Comparison of ENCODE assay signal across 8 cellular contexts in the genomic region with DNA sequence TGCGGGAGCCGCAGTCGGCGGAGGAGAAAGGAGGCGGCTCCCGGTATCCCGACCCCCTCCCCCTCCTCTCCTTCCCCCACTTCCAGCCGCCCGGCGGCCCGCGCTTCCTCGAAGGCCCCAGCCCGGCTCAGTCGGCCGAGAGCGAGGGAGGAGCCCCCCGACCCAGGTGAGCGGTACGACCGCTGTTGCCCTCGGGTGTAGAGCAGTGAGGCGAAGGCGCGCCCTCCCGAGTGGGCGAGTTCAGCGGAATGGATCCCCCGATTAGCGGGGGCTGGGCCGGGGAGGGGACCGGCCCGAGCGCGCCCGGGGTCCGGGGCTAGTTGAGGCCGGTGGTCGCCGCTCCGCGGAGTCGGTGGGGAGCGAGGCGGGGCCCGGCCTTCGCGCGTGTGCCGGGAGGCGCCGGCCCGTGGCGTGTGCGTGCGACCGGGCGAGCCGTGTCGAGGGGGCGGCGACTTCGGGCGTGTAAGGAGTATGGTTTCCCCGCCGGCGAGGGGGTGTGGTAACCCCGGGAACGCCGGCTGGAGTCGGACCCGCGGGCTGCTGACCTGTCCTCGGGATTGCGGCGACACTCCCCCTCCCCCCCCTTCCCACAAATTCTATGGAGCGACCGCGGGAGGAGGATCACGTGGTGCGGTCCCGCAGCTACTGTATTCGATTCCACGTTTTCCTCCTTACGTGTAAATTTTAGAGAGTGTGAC. TPM values are rescaled to one million over a fixed set of nuclear protein-coding genes. Genes with fewer than 3 reads are reported as not detected.
A peak's percentile ranks its signal among the peaks of the same experiment; 100 is the strongest.
DNase-seq lines count a peak whose midpoint lies in the region; ATAC-seq lines count a peak whose summit lies in the region.

No MANE protein-coding gene starts in this region.

- WGBS in ectodermal cell, 2 experiments: 0% methylated on average over 82 to 85 of the region's 85 CpGs
- under 1% methylated on average over 57 of the region's 85 CpGs for WGBS in mesenchymal stem cell

- peak overlapping the region; percentile 95 for H2BK5ac ChIP-seq in mesenchymal stem cell (ENCODE audit: low read depth, low read length, poor library complexity, severe bottlenecking)

- H3K4me1 ChIP-seq in CD4-positive, alpha-beta memory T cell (ENCODE audit: insufficient read depth, low read length): peaks cover 18% of the 10 kb centered on the region
- H3K4me1 ChIP-seq in ectodermal cell (ENCODE audit: control insufficient read depth, insufficient read depth, low read length) (peaks cover 9% of the 10 kb centered on the region), mesenchymal stem cell (ENCODE audit: control insufficient read depth, insufficient read depth, low read depth, low read length) (peaks cover 2% of the 10 kb centered on the region)

- H2AFZ ChIP-seq in mesenchymal stem cell (ENCODE audit: low read depth, low read length): peak overlapping the region; percentile 88

- H3K4ac ChIP-seq in mesenchymal stem cell (ENCODE audit: low read depth in 1 of 2, low read length in 2 of 2): peak overlapping the region; percentile 29 to 99

- H3K27me3 Mint-ChIP-seq in CD4-positive, alpha-beta memory T cell: no peaks in the 10 kb centered on the region

- peak overlapping the region; percentile 38 to 74 for H3K4me3 ChIP-seq in CD4-positive, alpha-beta memory T cell (ENCODE audit: low read length in 2 of 2)
- peak overlapping the region; percentile 78 for H3K4me3 ChIP-seq in ectodermal cell (ENCODE audit: insufficient read depth, low read depth, low read length)
- peak overlapping the region; percentile 87 to 92 for H3K4me3 ChIP-seq in mesenchymal stem cell (ENCODE audit: insufficient read depth in 1 of 2, low read depth in 1 of 2, low read length in 2 of 2)

- H4K8ac ChIP-seq in mesenchymal stem cell (ENCODE audit: low read length): peak overlapping the region; percentile 57

- H3K9me3 Mint-ChIP-seq in CD4-positive, alpha-beta memory T cell: peaks cover 0 to 2% (median 0%) of the 10 kb centered on the region in 8 donors

- peaks cover 4 to 15% of the 10 kb centered on the region in 2 donors for H3K36me3 Mint-ChIP-seq in CD4-positive, alpha-beta memory T cell

- H2AK5ac ChIP-seq in mesenchymal stem cell (ENCODE audit: low read length, severe bottlenecking): no peak overlapping the region

- CTCF ChIA-PET in CD4-positive, alpha-beta memory T cell (lab: Charles Lee; ENCODE audit: partially characterized antibody): interaction anchor here (1.2 kb wide), 1 partner anchor 17 kb away, joined by 3 read pairs; no protein-coding TSS in a partner anchor

- H3K9me3 ChIP-seq in CD4-positive, alpha-beta memory T cell (ENCODE audit: control insufficient read depth in 1 of 2, low read length in 2 of 2): no peaks in the 10 kb centered on the region
- no peaks in the 10 kb centered on the region for H3K9me3 ChIP-seq in ectodermal cell (ENCODE audit: control insufficient read depth, low read length)
- no peaks in the 10 kb centered on the region for H3K9me3 ChIP-seq in mesenchymal stem cell (ENCODE audit: control insufficient read depth, low read length)

- H2BK12ac ChIP-seq in mesenchymal stem cell (ENCODE audit: low read length in 2 of 2): peak overlapping the region in 1 of 2 experiments; percentile 92

- intact Hi-C loops in CD4-positive, alpha-beta memory T cell (cut with micrococcal nuclease): no loop called here

- peak; percentile 37 to 51 (median 47) for DNase-seq in CD4-positive, alpha-beta memory T cell
- peak; percentile 24 to 39 for DNase-seq in Kasumi-1 (lab: John Stamatoyannopoulos, UW)
- peak; percentile 44 for DNase-seq in activated CD4-positive, alpha-beta T cell treated with anti-CD3 and anti-CD28 coated beads, Interleukin-2, amount 50 U/mL, for 1 hour
- peak; percentile 81 for DNase-seq in mesenchymal stem cell
- DNase-seq in stimulated activated CD8-positive, alpha-beta memory T cell treated with anti-CD3 and anti-CD28 coated beads, Interleukin-2, amount 100 ng/mL, for 48 hours (ENCODE audit: low read depth in 2 of 2): peak; percentile 20 to 27
- DNase-seq in superior temporal gyrus (ENCODE audit: extremely low spot score): no peak

- peak overlapping the region; percentile 68 to 100 for H3K18ac ChIP-seq in mesenchymal stem cell (ENCODE audit: low read depth in 1 of 2, low read length in 2 of 2)

- H4K91ac ChIP-seq in mesenchymal stem cell (ENCODE audit: low read length): peak overlapping the region; percentile 92

- H3K36me3 ChIP-seq in CD4-positive, alpha-beta memory T cell (ENCODE audit: insufficient read depth, low read length): no peaks in the 10 kb centered on the region
- H3K36me3 ChIP-seq in ectodermal cell (ENCODE audit: control insufficient read depth, insufficient read depth, low read length) (no peaks in the 10 kb centered on the region), mesenchymal stem cell (ENCODE audit: control insufficient read depth in 1 of 2, insufficient read depth in 2 of 2, low read depth in 1 of 2, low read length in 2 of 2) (no peaks in the 10 kb centered on the region)

- H3K79me1 ChIP-seq in mesenchymal stem cell (replicated peaks; ENCODE audit: low read length, poor library complexity, severe bottlenecking): peaks cover 2% of the 10 kb centered on the region

- peak overlapping the region; percentile 86 to 96 (median 90) for H3K4me3 Mint-ChIP-seq in CD4-positive, alpha-beta memory T cell

- peak overlapping the region in 1 of 2 experiments; percentile 99 for H3K14ac ChIP-seq in mesenchymal stem cell (ENCODE audit: low read length in 2 of 2)

- no peaks in the 10 kb centered on the region for H3K27me3 ChIP-seq in CD4-positive, alpha-beta memory T cell (ENCODE audit: insufficient read depth, low read length)
- no peaks in the 10 kb centered on the region for H3K27me3 ChIP-seq in ectodermal cell (ENCODE audit: control insufficient read depth, insufficient read depth, low read length, poor library complexity, severe bottlenecking)
- no peaks in the 10 kb centered on the region for H3K27me3 ChIP-seq in mesenchymal stem cell (ENCODE audit: control insufficient read depth in 1 of 2, insufficient read depth in 1 of 2, low read length in 2 of 2)

- peak overlapping the region; percentile 59 for H3K27ac ChIP-seq in CD4-positive, alpha-beta memory T cell (ENCODE audit: low read depth, low read length)
- H3K27ac ChIP-seq in ectodermal cell (ENCODE audit: insufficient read depth, low read depth, low read length, poor library complexity, severe bottlenecking) (peak overlapping the region; percentile 86), mesenchymal stem cell (ENCODE audit: low read length, poor library complexity, severe bottlenecking) (peak overlapping the region; percentile 83)

- H2BK15ac ChIP-seq in mesenchymal stem cell (ENCODE audit: low read depth, poor library complexity, severe bottlenecking): peak overlapping the region; percentile 91

- H3K27ac Mint-ChIP-seq in CD4-positive, alpha-beta memory T cell: peak overlapping the region; percentile 83 to 91 (median 89)

- H2BK120ac ChIP-seq in mesenchymal stem cell (ENCODE audit: low read depth, low read length): peak overlapping the region; percentile 37

- POLR2A ChIA-PET in CD4-positive, alpha-beta memory T cell (lab: Charles Lee; ENCODE audit: partially characterized antibody): interaction anchor here (1.0 to 3.8 kb wide), 7 partner anchors 11 to 326 kb away, joined by 3 to 15 read pairs (median 5); a partner anchor contains a TSS

- peak; percentile 41 for ATAC-seq in GM21528 (IDR thresholded peaks at IDR 0.05; ENCODE audit: low FRiP score, unreplicated experiment)

- H3K9ac ChIP-seq in mesenchymal stem cell (ENCODE audit: low read length): peak overlapping the region; percentile 93

- H3K4me2 ChIP-seq in mesenchymal stem cell (ENCODE audit: low read length, poor library complexity, severe bottlenecking): peak overlapping the region; percentile 77

- H3K4me1 Mint-ChIP-seq in CD4-positive, alpha-beta memory T cell: peaks cover 15 to 29% (median 21%) of the 10 kb centered on the region in 4 donors

- peak overlapping the region in 1 of 2 experiments; percentile 98 for H3K23ac ChIP-seq in mesenchymal stem cell (ENCODE audit: low read length in 2 of 2)

RNA-seq across cellular contexts. Expression of a gene that starts 0.5 kb away (rescaled TPM):
- 10 to 100 TPM; 23.0 to 27.3 TPM for total RNA-seq in CD4-positive, alpha-beta memory T cell
- polyA plus RNA-seq in CD4-positive, alpha-beta memory T cell: 1 to 10 TPM; 2.9 to 4.7 TPM
- 63.9 TPM for polyA plus RNA-seq in ectodermal cell (2013, experiment 1 of 4)
- polyA plus RNA-seq in ectodermal cell (2013, experiment 2 of 4): 83.0 TPM
- 57.0 TPM for polyA plus RNA-seq in ectodermal cell (2013, experiment 3 of 4)
- polyA plus RNA-seq in ectodermal cell (2013, experiment 4 of 4): 67.2 TPM
- 18.9 TPM for polyA plus RNA-seq in mesenchymal stem cell (2013, experiment 1 of 2)
- polyA plus RNA-seq in mesenchymal stem cell (2013, experiment 2 of 2): 18.6 TPM

RNA-seq across cellular contexts. Expression of a gene that starts 35.7 kb away (rescaled TPM):
- total RNA-seq in CD4-positive, alpha-beta memory T cell: not detected
- not detected for polyA plus RNA-seq in CD4-positive, alpha-beta memory T cell
- 0.67 TPM for polyA plus RNA-seq in ectodermal cell (2013, experiment 1 of 4)
- 0.32 TPM for polyA plus RNA-seq in ectodermal cell (2013, experiment 2 of 4)
- polyA plus RNA-seq in ectodermal cell (2013, experiment 3 of 4): 0.48 TPM
- 0.36 TPM for polyA plus RNA-seq in ectodermal cell (2013, experiment 4 of 4)
- 0.12 TPM for polyA plus RNA-seq in mesenchymal stem cell (2013, experiment 1 of 2)
- polyA plus RNA-seq in mesenchymal stem cell (2013, experiment 2 of 2): not detected
